Comparison of ENCODE assay signal across 1 cellular context in the genomic region with DNA sequence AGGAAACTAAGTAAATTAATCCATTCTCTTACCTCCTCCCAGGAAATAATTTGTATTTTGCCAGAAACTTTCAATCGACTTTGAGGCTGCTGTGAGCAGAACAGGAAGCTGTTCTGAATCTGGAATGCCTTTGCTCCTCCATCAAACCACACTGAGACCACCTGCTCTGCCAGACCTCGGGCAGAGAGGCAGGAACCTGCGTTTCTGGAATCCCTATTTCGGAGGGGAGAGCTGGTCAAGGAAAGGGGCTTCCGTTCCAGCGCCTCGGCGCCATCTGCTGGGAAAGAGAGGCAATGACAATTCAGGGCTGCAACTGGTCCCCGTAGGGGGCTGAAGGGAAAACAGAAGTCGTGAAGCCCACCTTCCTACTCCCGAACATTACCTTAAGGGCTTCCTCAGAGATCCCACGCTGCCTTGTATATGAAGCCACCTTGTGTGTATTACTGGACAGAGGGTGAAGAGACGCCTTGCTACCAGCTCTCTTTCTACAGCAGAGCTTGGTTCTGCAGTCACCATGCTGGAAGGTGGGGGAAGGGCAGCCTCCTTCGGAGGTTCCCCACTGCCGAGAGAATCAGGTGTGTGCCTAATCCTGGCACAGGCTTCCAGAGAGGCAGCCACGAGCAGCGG.
TF ChIP-seq lines count a peak whose summit lies in the region.

No MANE protein-coding gene starts in this region.

TF ChIP-seq in SK-N-SH, 30 proteins besides CTCF, POLR2A, EP300 and RAD21:
- TF ChIP-seq, protein P1, sequence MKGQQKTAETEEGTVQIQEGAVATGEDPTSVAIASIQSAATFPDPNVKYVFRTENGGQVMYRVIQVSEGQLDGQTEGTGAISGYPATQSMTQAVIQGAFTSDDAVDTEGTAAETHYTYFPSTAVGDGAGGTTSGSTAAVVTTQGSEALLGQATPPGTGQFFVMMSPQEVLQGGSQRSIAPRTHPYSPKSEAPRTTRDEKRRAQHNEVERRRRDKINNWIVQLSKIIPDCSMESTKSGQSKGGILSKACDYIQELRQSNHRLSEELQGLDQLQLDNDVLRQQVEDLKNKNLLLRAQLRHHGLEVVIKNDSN (IDR thresholded peaks at IDR 0.05; ENCODE audit: borderline replicate concordance, low read depth), result no peak
- TF ChIP-seq MXI1 (IDR thresholded peaks at IDR 0.05; ENCODE audit: low read depth, low read length) (0 out of 2 replicates have a peak, but pooled peaks have one; percentile 17), SMC3 (IDR thresholded peaks at IDR 0.05; ENCODE audit: low read depth, low read length) (peak; percentile 88), CHD2 (IDR thresholded peaks at IDR 0.05; ENCODE audit: low read length, partially characterized antibody) (peak; percentile 22), RFX5 (IDR thresholded peaks at IDR 0.05; ENCODE audit: low read length) (0 out of 2 replicates have a peak, but pooled peaks have one; percentile 35)
- TF ChIP-seq, protein P2, sequence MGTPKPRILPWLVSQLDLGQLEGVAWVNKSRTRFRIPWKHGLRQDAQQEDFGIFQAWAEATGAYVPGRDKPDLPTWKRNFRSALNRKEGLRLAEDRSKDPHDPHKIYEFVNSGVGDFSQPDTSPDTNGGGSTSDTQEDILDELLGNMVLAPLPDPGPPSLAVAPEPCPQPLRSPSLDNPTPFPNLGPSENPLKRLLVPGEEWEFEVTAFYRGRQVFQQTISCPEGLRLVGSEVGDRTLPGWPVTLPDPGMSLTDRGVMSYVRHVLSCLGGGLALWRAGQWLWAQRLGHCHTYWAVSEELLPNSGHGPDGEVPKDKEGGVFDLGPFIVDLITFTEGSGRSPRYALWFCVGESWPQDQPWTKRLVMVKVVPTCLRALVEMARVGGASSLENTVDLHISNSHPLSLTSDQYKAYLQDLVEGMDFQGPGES (IDR thresholded peaks at IDR 0.05; ENCODE audit: low read depth, low read length), result no peak
